28 cellular contexts compared by ENCODE assay signal in genomic region chr15:70049115-70049514, GRCh38. TPM values are rescaled to one million over a fixed set of nuclear protein-coding genes. Genes with fewer than 3 reads are reported as not detected.
DNase-seq lines count a peak whose midpoint lies in the region; ATAC-seq and TF ChIP-seq lines count a peak whose summit lies in the region.
"Had no signal": no experiment of that assay in that cellular context is flagged by ENCODE, and none has a peak within 500 bp of the region (broad histone marks: within the 10 kb centered on the region; RNA-seq: fewer than 3 reads in every experiment).

No MANE protein-coding gene starts in this region.

- H3K27me3 Mint-ChIP-seq in Calu3 (ENCODE audit: unreplicated experiment): no peaks in the 10 kb centered on the region
- H3K27me3 Mint-ChIP-seq in stimulated activated memory B cell treated with anti-CD40 and anti-IgM and Interleukin-4, amounts not matched to agents 10 μg/mL and 1 μg/mL and 100 μg/mL, for 72 hours: no peaks in the 10 kb centered on the region
- H3K27me3 Mint-ChIP-seq in GM23338 (ENCODE audit: insufficient read depth, low read depth, poor library complexity): peaks cover 4% of the 10 kb centered on the region
- H3K27me3 Mint-ChIP-seq: activated CD4-positive, alpha-beta memory T cell treated with anti-CD3 and anti-CD28 coated beads, Interleukin-2, amount 10 ng/mL, durations not matched to agents 7 days and 5 days; activated naive CD8-positive, alpha-beta T cell treated with anti-CD3 and anti-CD28 coated beads, Interleukin-2, amount 10 ng/mL, durations not matched to agents 7 days and 5 days; CD4-positive, CD25-positive, alpha-beta regulatory T cell; dendritic cell treated with granulocyte-macrophage colony-stimulating factor and Interleukin-4, amounts not matched to agents 40 ng/mL and 50 ng/mL, for 4 days; naive thymus-derived CD4-positive, alpha-beta T cell had no signal

- H3K4me3 ChIP-seq in Panc1 (ENCODE audit: low read depth in 2 of 2, low read length in 2 of 2): no peak overlapping the region
- H3K4me3 ChIP-seq in SJCRH30: no peak overlapping the region
- no peak overlapping the region for H3K4me3 ChIP-seq in GM23338
- H3K4me3 ChIP-seq: ascending aorta, gastroesophageal sphincter, GM23248, SK-N-MC, smooth muscle cell had no signal

- H3K4me1 Mint-ChIP-seq in Calu3 (ENCODE audit: low read depth, unreplicated experiment): no peaks in the 10 kb centered on the region
- H3K4me1 Mint-ChIP-seq in stimulated activated memory B cell treated with anti-CD40 and anti-IgM and Interleukin-4, amounts not matched to agents 10 μg/mL and 1 μg/mL and 100 μg/mL, for 72 hours: peaks cover 9% of the 10 kb centered on the region
- H3K4me1 Mint-ChIP-seq in GM23338: peaks cover 21% of the 10 kb centered on the region
- H3K4me1 Mint-ChIP-seq: activated CD4-positive, alpha-beta memory T cell treated with anti-CD3 and anti-CD28 coated beads, Interleukin-2, amount 10 ng/mL, durations not matched to agents 7 days and 5 days; activated naive CD8-positive, alpha-beta T cell treated with anti-CD3 and anti-CD28 coated beads, Interleukin-2, amount 10 ng/mL, durations not matched to agents 7 days and 5 days; CD4-positive, CD25-positive, alpha-beta regulatory T cell had no signal

- H3K27me3 ChIP-seq in Panc1 (ENCODE audit: control insufficient read depth, insufficient read depth, low read length) (no peaks in the 10 kb centered on the region), SJCRH30 (no peaks in the 10 kb centered on the region), GM23338 (ENCODE audit: insufficient read depth) (no peaks in the 10 kb centered on the region)
- H3K27me3 ChIP-seq: ascending aorta, gastroesophageal sphincter had no signal

- H3K4me1 ChIP-seq in Panc1 (ENCODE audit: control insufficient read depth, insufficient read depth, low read length): no peaks in the 10 kb centered on the region
- H3K4me1 ChIP-seq in SJCRH30: no peaks in the 10 kb centered on the region; the same call in 1 of the 2 replicates
- peaks cover 14% of the 10 kb centered on the region for H3K4me1 ChIP-seq in GM23338 (ENCODE audit: insufficient read depth)
- H3K4me1 ChIP-seq: ascending aorta had no signal

- no peaks in the 10 kb centered on the region for H3K9me3 ChIP-seq in Panc1 (ENCODE audit: control insufficient read depth, insufficient read depth, low read depth, low read length)
- no peaks in the 10 kb centered on the region for H3K9me3 ChIP-seq in SJCRH30 (replicated peaks)
- H3K9me3 ChIP-seq: ascending aorta, gastroesophageal sphincter had no signal

- intact Hi-C loops in Calu3 (cut with micrococcal nuclease; ENCODE audit: unreplicated experiment): no loop called here
- intact Hi-C loops in Panc1 (cut with micrococcal nuclease; ENCODE audit: unreplicated experiment): no loop called here

- BruUV-seq in Calu3 (replicated peaks; lab: Mats Ljungman, UMichigan): TSS peak; percentile 29
- TSS peak; percentile 88 for BruUV-seq in Panc1 (replicated peaks; lab: Mats Ljungman, UMichigan)

- no peak overlapping the region for H3K4me3 Mint-ChIP-seq in Calu3 (ENCODE audit: low read depth, unreplicated experiment)
- H3K4me3 Mint-ChIP-seq in stimulated activated memory B cell treated with anti-CD40 and anti-IgM and Interleukin-4, amounts not matched to agents 10 μg/mL and 1 μg/mL and 100 μg/mL, for 72 hours: no peak overlapping the region
- no peak overlapping the region for H3K4me3 Mint-ChIP-seq in GM23338
- H3K4me3 Mint-ChIP-seq: activated CD4-positive, alpha-beta memory T cell treated with anti-CD3 and anti-CD28 coated beads, Interleukin-2, amount 10 ng/mL, durations not matched to agents 7 days and 5 days; activated naive CD8-positive, alpha-beta T cell treated with anti-CD3 and anti-CD28 coated beads, Interleukin-2, amount 10 ng/mL, durations not matched to agents 7 days and 5 days; CD4-positive, CD25-positive, alpha-beta regulatory T cell; dendritic cell treated with granulocyte-macrophage colony-stimulating factor and Interleukin-4, amounts not matched to agents 40 ng/mL and 50 ng/mL, for 4 days; naive thymus-derived CD4-positive, alpha-beta T cell had no signal

- H3K27ac Mint-ChIP-seq in Calu3 (ENCODE audit: unreplicated experiment): no peak overlapping the region
- peak overlapping the region; percentile 56 for H3K27ac Mint-ChIP-seq in stimulated activated memory B cell treated with anti-CD40 and anti-IgM and Interleukin-4, amounts not matched to agents 10 μg/mL and 1 μg/mL and 100 μg/mL, for 72 hours
- no peak overlapping the region for H3K27ac Mint-ChIP-seq in GM23338
- H3K27ac Mint-ChIP-seq: activated CD4-positive, alpha-beta memory T cell treated with anti-CD3 and anti-CD28 coated beads, Interleukin-2, amount 10 ng/mL, durations not matched to agents 7 days and 5 days; activated naive CD8-positive, alpha-beta T cell treated with anti-CD3 and anti-CD28 coated beads, Interleukin-2, amount 10 ng/mL, durations not matched to agents 7 days and 5 days; CD4-positive, CD25-positive, alpha-beta regulatory T cell; dendritic cell treated with granulocyte-macrophage colony-stimulating factor and Interleukin-4, amounts not matched to agents 40 ng/mL and 50 ng/mL, for 4 days had no signal

- H3K9me3 Mint-ChIP-seq in Calu3 (ENCODE audit: low read depth, unreplicated experiment) (no peaks in the 10 kb centered on the region), GM23338 (no peaks in the 10 kb centered on the region; the same call in 2 of the 3 replicates)
- peaks cover 3% of the 10 kb centered on the region for H3K9me3 Mint-ChIP-seq in stimulated activated memory B cell treated with anti-CD40 and anti-IgM and Interleukin-4, amounts not matched to agents 10 μg/mL and 1 μg/mL and 100 μg/mL, for 72 hours
- H3K9me3 Mint-ChIP-seq: activated CD4-positive, alpha-beta memory T cell treated with anti-CD3 and anti-CD28 coated beads, Interleukin-2, amount 10 ng/mL, durations not matched to agents 7 days and 5 days; activated naive CD8-positive, alpha-beta T cell treated with anti-CD3 and anti-CD28 coated beads, Interleukin-2, amount 10 ng/mL, durations not matched to agents 7 days and 5 days; CD4-positive, CD25-positive, alpha-beta regulatory T cell; dendritic cell treated with granulocyte-macrophage colony-stimulating factor and Interleukin-4, amounts not matched to agents 40 ng/mL and 50 ng/mL, for 4 days; naive thymus-derived CD4-positive, alpha-beta T cell had no signal

- POLR2A ChIA-PET in Panc1 (lab: Charles Lee): interaction anchor here (0.7 kb wide), 1 partner anchor 180 kb away, joined by 4 read pairs; no protein-coding TSS in a partner anchor

- DNase-seq in Calu3 (no peak), Panc1 (ENCODE audit: low read depth, low spot score) (no peak), mesenteric fat pad (ENCODE audit: low spot score) (peak; percentile 53), SJCRH30 (no peak), GM23338 (ENCODE audit: low spot score) (no peak)
- DNase-seq: activated CD4-positive, alpha-beta memory T cell treated with anti-CD3 and anti-CD28 coated beads, Interleukin-2, amount 10 ng/mL, durations not matched to agents 7 days and 5 days; activated CD4-positive, alpha-beta T cell treated with anti-CD3 and anti-CD28 coated beads for 1 hour; activated CD8-positive, alpha-beta memory T cell treated with anti-CD3 and anti-CD28 coated beads, Interleukin-2, amount 50 U/mL, for 48 hours; activated gamma-delta T cell; activated naive CD8-positive, alpha-beta T cell treated with anti-CD3 and anti-CD28 coated beads, Interleukin-2, amount 10 ng/mL, durations not matched to agents 7 days and 5 days; CD4-positive, CD25-positive, alpha-beta regulatory T cell; GM23248; hippocampal formation; left colon; naive thymus-derived CD4-positive, alpha-beta T cell; NCI-H1092 treated with DMSO at 0.1 percent for 48 hours; NCI-H2029; NCI-H226; NCI-H69; RPMI8226; stimulated activated CD4-positive, alpha-beta T cell treated with anti-CD3 and anti-CD28 coated beads, Interleukin-2, amount 100 ng/mL, for 24 hours had no signal

- H3K27ac ChIP-seq in Panc1 (ENCODE audit: low read length): no peak overlapping the region
- no peak overlapping the region for H3K27ac ChIP-seq in SJCRH30
- no peak overlapping the region for H3K27ac ChIP-seq in GM23338 (ENCODE audit: low read depth)
- H3K27ac ChIP-seq: ascending aorta, GM23248, SK-N-MC had no signal

- H3K9me2 ChIP-seq in GM23338 (ENCODE audit: insufficient read depth): 0 out of 2 replicates have a peak, but pooled peaks cover 4% of the 10 kb centered on the region

- no peaks in the 10 kb centered on the region for H3K79me2 ChIP-seq in GM23338 (replicated peaks; ENCODE audit: insufficient read depth)

- ATAC-seq in Panc1 (no peak), HG03175 (IDR thresholded peaks at IDR 0.05; ENCODE audit: unreplicated experiment) (no peak), GM23338 (no peak)
- no peak for ATAC-seq in stimulated activated memory B cell treated with anti-CD40 and anti-IgM and Interleukin-4, amounts not matched to agents 10 μg/mL and 1 μg/mL and 100 μg/mL, for 72 hours
- ATAC-seq: gastroesophageal sphincter; left colon; naive thymus-derived CD4-positive, alpha-beta T cell had no signal

- TF ChIP-seq CTCF in Calu3 (IDR thresholded peaks at IDR 0.05; ENCODE audit: unreplicated experiment) (no peak), Panc1 (IDR thresholded peaks at IDR 0.05) (no peak), GM23338 (conservative IDR thresholded peaks at IDR 0.05; ENCODE audit: low read depth in 2 of 2) (no peak)

- in situ Hi-C loops in Panc1 (cut with HindIII; ENCODE audit: low pct_unique_long_range_greater_than_20kb, low sequenced_read_pairs): no loop called here

- H3K36me3 Mint-ChIP-seq in Calu3 (ENCODE audit: insufficient read depth, unreplicated experiment) (peaks cover 14% of the 10 kb centered on the region), GM23338 (ENCODE audit: low read depth) (peaks cover 47% of the 10 kb centered on the region)
- peaks cover 60% of the 10 kb centered on the region for H3K36me3 Mint-ChIP-seq in stimulated activated memory B cell treated with anti-CD40 and anti-IgM and Interleukin-4, amounts not matched to agents 10 μg/mL and 1 μg/mL and 100 μg/mL, for 72 hours

- no peaks in the 10 kb centered on the region for H3F3A ChIP-seq in GM23338 (replicated peaks; ENCODE audit: low read depth)

- peaks cover 17% of the 10 kb centered on the region for H3K36me3 ChIP-seq in Panc1 (ENCODE audit: control insufficient read depth, insufficient read depth, low read length)
- peaks cover 39% of the 10 kb centered on the region for H3K36me3 ChIP-seq in SJCRH30
- H3K36me3 ChIP-seq in GM23338 (ENCODE audit: insufficient read depth): 0 out of 2 replicates have a peak, but pooled peaks cover 4% of the 10 kb centered on the region

- peaks cover 10% of the 10 kb centered on the region for H4K20me1 ChIP-seq in GM23338 (replicated peaks; ENCODE audit: insufficient read depth)

- H2AFZ ChIP-seq in GM23338: no peak overlapping the region
- H2AFZ ChIP-seq: GM23248 had no signal

- no peak overlapping the region for H3K4me2 ChIP-seq in GM23338
- H3K4me2 ChIP-seq: smooth muscle cell had no signal

- CTCF ChIA-PET in Calu3 (lab: Charles Lee) (no interaction called here), Panc1 (lab: Charles Lee) (interaction anchor here (0.7 kb wide), 1 partner anchor 13 kb away, joined by 6 read pairs; no protein-coding TSS in a partner anchor)

RNA-seq across cellular contexts. Expression of gene TLE3, which starts 48.6 kb away (rescaled TPM):
- total RNA-seq in Calu3 (2022) (53.5 and 54.8 TPM in 2 replicates), Panc1 (2021; ENCODE audit: unreplicated experiment) (132 TPM), mesenteric fat pad (52.5 TPM)
- 94.7 TPM for polyA plus RNA-seq in Panc1 (2012; ENCODE audit: insufficient read length)
- 35.7 and 36.9 TPM in 2 replicates for total RNA-seq in SJCRH30 (2014; rRNA removed; shearing (Covaris generic))
- total RNA-seq in GM23338 (2014; rRNA removed; shearing (Covaris generic)): 55.7 and 79.5 TPM in 2 replicates
- 9.2 and 10.4 TPM in 2 replicates for polyA plus RNA-seq in GM23338 (2016; fragmentation: Nextera tagmentation; extraction: Ambion mirVana)
